ENCODE assay signal across 1 cellular context in the genomic region with DNA sequence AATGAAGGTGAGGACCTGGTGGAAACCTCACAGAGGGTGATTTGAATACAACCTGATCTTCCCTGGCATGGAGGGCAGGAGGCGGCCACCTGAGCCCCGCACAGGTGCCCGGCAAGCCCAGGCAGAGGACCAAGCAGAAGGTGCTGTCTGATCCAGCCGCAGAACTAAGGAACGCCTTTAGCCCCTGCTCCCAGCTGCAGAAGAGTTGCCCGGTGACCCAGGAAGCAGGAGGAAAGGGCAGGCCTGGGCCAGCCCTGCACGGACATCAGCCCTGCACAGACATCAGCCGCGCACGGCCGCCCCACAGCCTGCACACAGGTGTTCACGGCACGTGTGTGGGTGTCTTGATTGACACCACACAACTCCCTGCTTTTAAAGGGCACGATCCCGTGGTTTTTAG.
TF ChIP-seq lines count a peak whose summit lies in the region.

No MANE protein-coding gene starts in this region.

TF ChIP-seq in HepG2, 621 proteins besides CTCF, POLR2A, EP300 and RAD21:
- no peak for TF ChIP-seq ZNF205 (CRISPR knock-in tag; IDR thresholded peaks at IDR 0.05)
- TF ChIP-seq SMAD1 (CRISPR knock-in tag; IDR thresholded peaks at IDR 0.05; ENCODE audit: borderline replicate concordance, low read depth) = no peak
